In genomic region chr11:61747389-61748285, GRCh38 we compare ENCODE assay signal across 8 cellular contexts. TPM values are rescaled to one million over a fixed set of nuclear protein-coding genes. Genes with fewer than 3 reads are reported as not detected.
DNase-seq lines count a peak whose midpoint lies in the region; ATAC-seq and TF ChIP-seq lines count a peak whose summit lies in the region.

No MANE protein-coding gene starts in this region.

- peaks cover 8 to 13% of the 10 kb centered on the region in 2 donors for H3K27me3 Mint-ChIP-seq in natural killer cell (ENCODE audit: low read depth in 2 of 2)

- no peaks in the 10 kb centered on the region for H3K27me3 ChIP-seq in uterus

- no peak overlapping the region for H3K4me3 Mint-ChIP-seq in natural killer cell

- no peaks in the 10 kb centered on the region for H3K36me3 ChIP-seq in uterus

- H3K9me3 ChIP-seq in uterus = no peaks in the 10 kb centered on the region

- H3K27ac Mint-ChIP-seq in natural killer cell = no peak overlapping the region

- no peaks in the 10 kb centered on the region for H3K4me1 Mint-ChIP-seq in natural killer cell

- intact Hi-C loops in natural killer cell (cut with micrococcal nuclease) = loop anchor here (2.0 kb wide), 1 partner anchor 29 kb away; no protein-coding TSS in a partner anchor
- intact Hi-C loops in uterus (cut with DNase I; ENCODE audit: low total_unique reads) = loop anchor here (5.0 kb wide), 1 partner anchor 40 kb away; no protein-coding TSS in a partner anchor

- no peaks in the 10 kb centered on the region for H3K36me3 Mint-ChIP-seq in natural killer cell

- ATAC-seq in natural killer cell = peak; percentile 33 to 49 (median 38)
- ATAC-seq in HG03139 (IDR thresholded peaks at IDR 0.05; ENCODE audit: unreplicated experiment) = no peak

- H3K4me3 ChIP-seq in uterus = no peak overlapping the region

- no peaks in the 10 kb centered on the region for H3K4me1 ChIP-seq in uterus

- no peak for TF ChIP-seq POLR2A in uterus (IDR thresholded peaks at IDR 0.05)

- peak; percentile 68 for TF ChIP-seq CTCF in natural killer cell (IDR thresholded peaks at IDR 0.05)
- TF ChIP-seq CTCF in uterus (IDR thresholded peaks at IDR 0.05) = peak; percentile 84 to 89 (median 86)

- DNase-seq in DMS53 (lab: John Stamatoyannopoulos, UW) (peak; percentile 86), HCEC 1CT (peak; percentile 55), NCI-H69 (lab: John Stamatoyannopoulos, UW) (peak; percentile 70), fibroblast of the conjunctiva (ENCODE audit: low read depth) (peak; percentile 48), natural killer cell (peak; percentile 42), uterus (peak; percentile 75 to 84)
- DNase-seq in activated T-cell treated with anti-CD3 and anti-CD28 coated beads, Interleukin-2, amount 50 U/mL, for 48 hours = peak; percentile 65 to 72

- H3K9me3 Mint-ChIP-seq in natural killer cell = no peaks in the 10 kb centered on the region

- H3K27ac ChIP-seq in uterus = no peak overlapping the region

RNA-seq across cellular contexts. Expression of gene MYRF, which starts 4.8 kb away (rescaled TPM):
- total RNA-seq in natural killer cell = 10 to 100 TPM in 1 of 3 donors, 1 to 10 TPM in 2; 4.9 to 15.3 (median 7.3) TPM
- total RNA-seq in uterus = 100 to 1,000 TPM in 1 of 4 donors, 10 to 100 TPM in 2, 1 to 10 TPM in 1; 6.4 to 106 (median 12.7) TPM

RNA-seq across cellular contexts. Expression of gene TMEM258, which starts 44.8 kb away (rescaled TPM):
- 10 to 100 TPM; 64.4 to 69.3 (median 66.1) TPM for total RNA-seq in natural killer cell
- total RNA-seq in uterus = 10 to 100 TPM; 14.6 to 96.9 (median 38.7) TPM

RNA-seq across cellular contexts. Expression of gene FEN1, which starts 45.1 kb away (rescaled TPM):
- total RNA-seq in natural killer cell (10 to 100 TPM; 14.2 to 17.8 (median 17.5) TPM), uterus (10 to 100 TPM in 1 of 4 donors, 1 to 10 TPM in 2, under 1 TPM in 1; 0.77 to 19.4 (median 6.8) TPM)
